ENCODE assay signal across 1 cellular context in genomic region chr7:137439829-137440433, GRCh38.
TF ChIP-seq lines count a peak whose summit lies in the region.

No MANE protein-coding gene starts in this region.

TF ChIP-seq in GM23338, 12 proteins besides CTCF, POLR2A, EP300 and RAD21 (continued from another document):
- no peak for TF ChIP-seq REST (IDR thresholded peaks at IDR 0.05; ENCODE audit: unreplicated experiment)
- no peak for TF ChIP-seq EZH2phosphoT487 (IDR thresholded peaks at IDR 0.05; ENCODE audit: unreplicated experiment)
- TF ChIP-seq, protein P1, sequence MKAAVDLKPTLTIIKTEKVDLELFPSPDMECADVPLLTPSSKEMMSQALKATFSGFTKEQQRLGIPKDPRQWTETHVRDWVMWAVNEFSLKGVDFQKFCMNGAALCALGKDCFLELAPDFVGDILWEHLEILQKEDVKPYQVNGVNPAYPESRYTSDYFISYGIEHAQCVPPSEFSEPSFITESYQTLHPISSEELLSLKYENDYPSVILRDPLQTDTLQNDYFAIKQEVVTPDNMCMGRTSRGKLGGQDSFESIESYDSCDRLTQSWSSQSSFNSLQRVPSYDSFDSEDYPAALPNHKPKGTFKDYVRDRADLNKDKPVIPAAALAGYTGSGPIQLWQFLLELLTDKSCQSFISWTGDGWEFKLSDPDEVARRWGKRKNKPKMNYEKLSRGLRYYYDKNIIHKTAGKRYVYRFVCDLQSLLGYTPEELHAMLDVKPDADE (IDR thresholded peaks at IDR 0.05): no peak
- no peak for TF ChIP-seq ZNF331 (CRISPR knock-in tag; IDR thresholded peaks at IDR 0.05; ENCODE audit: low read depth)
- no peak for TF ChIP-seq POLR2AphosphoS5 (IDR thresholded peaks at IDR 0.05; ENCODE audit: low read depth)
- no peak for TF ChIP-seq JUNB (IDR thresholded peaks at IDR 0.05; ENCODE audit: unreplicated experiment)
- no peak for TF ChIP-seq EZH2 (IDR thresholded peaks at IDR 0.05; ENCODE audit: low read depth, unreplicated experiment)
- TF ChIP-seq NANOG (IDR thresholded peaks at IDR 0.05; ENCODE audit: borderline replicate concordance): no peak
- TF ChIP-seq ZNF114 (CRISPR knock-in tag; IDR thresholded peaks at IDR 0.05): no peak
- no peak for TF ChIP-seq ZNF462 (CRISPR knock-in tag; IDR thresholded peaks at IDR 0.05)
TF ChIP-seq in GM23338: peak in this region for 0.
